In genomic region chr22:37018815-37019308, GRCh38 we compare ENCODE assay signal across 8 cellular contexts. TPM values are rescaled to one million over a fixed set of nuclear protein-coding genes. Genes with fewer than 3 reads are reported as not detected.
A peak's percentile ranks its signal among the peaks of the same experiment; 100 is the strongest.
DNase-seq lines count a peak whose midpoint lies in the region; ATAC-seq and TF ChIP-seq lines count a peak whose summit lies in the region.

No MANE protein-coding gene starts in this region.

- peaks cover 3 to 24% (median 12%) of the 10 kb centered on the region in 4 donors for H3K4me1 Mint-ChIP-seq in CD4-positive, alpha-beta memory T cell

- peak; percentile 58 for ATAC-seq in left lung

- H3K27me3 ChIP-seq in CD4-positive, alpha-beta memory T cell (ENCODE audit: insufficient read depth, low read length) = no peaks in the 10 kb centered on the region
- H3K27me3 ChIP-seq in H7 (ENCODE audit: control insufficient read depth, insufficient read depth, low read length) (no peaks in the 10 kb centered on the region), NT2/D1 (ENCODE audit: insufficient read depth, insufficient read length) (no peaks in the 10 kb centered on the region), left lung (no peaks in the 10 kb centered on the region), subcutaneous abdominal adipose tissue (ENCODE audit: control insufficient read depth in 5 of 5, insufficient read depth in 4 of 5, low read length in 5 of 5) (no peaks in the 10 kb centered on the region)

- peak in 1 of 2 donors; percentile 3 for TF ChIP-seq CTCF in left lung (IDR thresholded peaks at IDR 0.05)
- no peak for TF ChIP-seq CTCF in GM13976 (IDR thresholded peaks at IDR 0.05; ENCODE audit: borderline replicate concordance, control extremely low read depth, extremely low read depth, insufficient read depth, missing control alignments)

- POLR2A ChIA-PET in CD4-positive, alpha-beta memory T cell (lab: Charles Lee; ENCODE audit: partially characterized antibody) = interaction anchor here (0.8 to 1.7 kb wide), 2 partner anchors 243 to 466 kb away, joined by 3 to 6 read pairs; partner anchors contain the start of gene IFT27

- CTCF ChIA-PET in CD4-positive, alpha-beta memory T cell (lab: Charles Lee; ENCODE audit: partially characterized antibody) = interaction anchor here (1.2 to 1.4 kb wide), 2 partner anchors 43 to 129 kb away, joined by 3 read pairs; no protein-coding TSS in a partner anchor

- peaks cover 8% of the 10 kb centered on the region for H3K4me1 ChIP-seq in CD4-positive, alpha-beta memory T cell (ENCODE audit: insufficient read depth, low read length)
- H3K4me1 ChIP-seq in NT2/D1 (ENCODE audit: insufficient read depth, insufficient read length) = peaks cover 17% of the 10 kb centered on the region
- peaks cover 16 to 59% of the 10 kb centered on the region in 2 donors for H3K4me1 ChIP-seq in left lung
- H3K4me1 ChIP-seq in subcutaneous abdominal adipose tissue (ENCODE audit: control insufficient read depth in 5 of 5, insufficient read depth in 5 of 5, low read length in 5 of 5) = peaks cover 15 to 88% (median 77%) of the 10 kb centered on the region in 5 donors

- H3K36me3 Mint-ChIP-seq in CD4-positive, alpha-beta memory T cell = no peaks in the 10 kb centered on the region

- H3K4me3 Mint-ChIP-seq in CD4-positive, alpha-beta memory T cell = peak overlapping the region; percentile 36 to 75 (median 66)

- peaks cover 0 to 5% of the 10 kb centered on the region in 2 donors for H3K27me3 Mint-ChIP-seq in CD4-positive, alpha-beta memory T cell

- H3K9me3 ChIP-seq in CD4-positive, alpha-beta memory T cell (ENCODE audit: control insufficient read depth in 1 of 2, low read length in 2 of 2) = no peaks in the 10 kb centered on the region
- H3K9me3 ChIP-seq in NT2/D1 (ENCODE audit: insufficient read depth, low read length) (no peaks in the 10 kb centered on the region), left lung (no peaks in the 10 kb centered on the region), subcutaneous abdominal adipose tissue (ENCODE audit: control insufficient read depth in 5 of 5, low read length in 5 of 5) (no peaks in the 10 kb centered on the region)

- in situ Hi-C loops in GM13976 (cut with MboI; ENCODE audit: low sequenced_read_pairs, unreplicated experiment) = no loop called here

- H3K4me3 ChIP-seq in CD4-positive, alpha-beta memory T cell (ENCODE audit: low read length in 2 of 2) = peak overlapping the region in 1 of 2 donors; percentile 35
- H3K4me3 ChIP-seq in H7 (ENCODE audit: insufficient read depth, low read depth, low read length) (peak overlapping the region; percentile 91), NT2/D1 (ENCODE audit: insufficient read length, low read depth) (peak overlapping the region; percentile 82), left lung (peak overlapping the region; percentile 82 to 91), subcutaneous abdominal adipose tissue (ENCODE audit: low read depth in 1 of 5, low read length in 5 of 5) (peak overlapping the region; percentile 82 to 93 (median 87))

- DNase-seq in CD4-positive, alpha-beta memory T cell = no peak
- peak; percentile 88 for DNase-seq in H7
- no peak for DNase-seq in NT2/D1 (ENCODE audit: low read depth, low spot score)
- peak; percentile 19 for DNase-seq in dedifferentiated amniotic fluid mesenchymal stem cell (ENCODE audit: extremely low spot score)
- peak; percentile 72 to 89 for DNase-seq in left lung
- no peak for DNase-seq in GM13976 (ENCODE audit: low spot score)
- no peak for DNase-seq in NCI-H2107 (lab: John Stamatoyannopoulos, UW)

- no peaks in the 10 kb centered on the region for H3K9me3 Mint-ChIP-seq in CD4-positive, alpha-beta memory T cell

- no peaks in the 10 kb centered on the region for H3K36me3 ChIP-seq in CD4-positive, alpha-beta memory T cell (ENCODE audit: insufficient read depth, low read length)
- H3K36me3 ChIP-seq in H7 (replicated peaks; ENCODE audit: control insufficient read depth, insufficient read depth, low read length) (peaks cover 4% of the 10 kb centered on the region), NT2/D1 (ENCODE audit: insufficient read depth, insufficient read length, low read length) (peaks cover 34% of the 10 kb centered on the region), left lung (peaks cover 0 to 10% of the 10 kb centered on the region in 2 donors), subcutaneous abdominal adipose tissue (ENCODE audit: control insufficient read depth in 5 of 5, insufficient read depth in 5 of 5, low read length in 5 of 5) (peaks cover 0 to 8% (median 0%) of the 10 kb centered on the region in 5 donors)

- peak overlapping the region; percentile 35 for H3K27ac ChIP-seq in CD4-positive, alpha-beta memory T cell (ENCODE audit: low read depth, low read length)
- H3K27ac ChIP-seq in left lung (peak overlapping the region; percentile 83 to 85), subcutaneous abdominal adipose tissue (ENCODE audit: low read depth, low read length) (peak overlapping the region; percentile 75)

- intact Hi-C loops in CD4-positive, alpha-beta memory T cell (cut with micrococcal nuclease) = no loop called here
- intact Hi-C loops in left lung (cut with DNase I) = no loop called here

- peak overlapping the region in 2 of 7 donors; percentile 46 to 70 for H3K27ac Mint-ChIP-seq in CD4-positive, alpha-beta memory T cell

- H3K9ac ChIP-seq in NT2/D1 (ENCODE audit: insufficient read length, low read depth) = peak overlapping the region; percentile 91
- peak overlapping the region in 4 of 5 donors; percentile 54 to 80 (median 76) for H3K9ac ChIP-seq in subcutaneous abdominal adipose tissue (ENCODE audit: low read length in 5 of 5)

RNA-seq across cellular contexts. Expression of gene TST, which starts 0.4 kb away (rescaled TPM):
- total RNA-seq in CD4-positive, alpha-beta memory T cell = under 1 TPM; 0.29 to 0.58 TPM
- 1 to 10 TPM in 1 of 2 donors, under 1 TPM in 1; 0.34 to 1.4 TPM for polyA plus RNA-seq in CD4-positive, alpha-beta memory T cell
- total RNA-seq in H7 (2014; rRNA removed; shearing (Covaris generic)) = 39.9 and 45.7 TPM in 2 replicates
- 10 to 100 TPM; 37.7 to 52.0 TPM for total RNA-seq in left lung

RNA-seq across cellular contexts. Expression of gene MPST, which starts 0.7 kb away (rescaled TPM):
- 1 to 10 TPM; 3.7 to 5.2 TPM for total RNA-seq in CD4-positive, alpha-beta memory T cell
- 1 to 10 TPM; 6.1 to 7.4 TPM for polyA plus RNA-seq in CD4-positive, alpha-beta memory T cell
- total RNA-seq in H7 (2014; rRNA removed; shearing (Covaris generic)) = 188 and 201 TPM in 2 replicates
- total RNA-seq in left lung = 10 to 100 TPM; 56.2 to 63.1 TPM

RNA-seq across cellular contexts. Expression of gene KCTD17, which starts 32.7 kb away (rescaled TPM):
- total RNA-seq in CD4-positive, alpha-beta memory T cell = 10 to 100 TPM; 32.3 to 33.4 TPM
- polyA plus RNA-seq in CD4-positive, alpha-beta memory T cell = 10 to 100 TPM in 1 of 2 donors, 1 to 10 TPM in 1; 9.0 to 13.2 TPM
- 29.5 and 31.1 TPM in 2 replicates for total RNA-seq in H7 (2014; rRNA removed; shearing (Covaris generic))
- total RNA-seq in left lung = 10 to 100 TPM; 20.5 to 22.2 TPM

Comparison
In these comparisons a context has a peak if more than half of its experiments do, and no peak if none do; other contexts are left out.
1. DNase-seq: peak in H7 (single experiment), dedifferentiated amniotic fluid mesenchymal stem cell (single experiment) and left lung (2 of 2); none in CD4-positive, alpha-beta memory T cell (0 of 5), NT2/D1 (single experiment), GM13976 (single experiment) and NCI-H2107 (single experiment).
2. RNA of gene TST, which starts 0.4 kb away (total RNA-seq): 37.7 to 52.0 TPM in left lung and 39.9 to 45.7 TPM in H7; 0.29 to 0.58 TPM in CD4-positive, alpha-beta memory T cell; every median in the first group is over 10 times any median in the second.
3. RNA of gene MPST, which starts 0.7 kb away (total RNA-seq): 188 to 201 TPM in H7 and 56.2 to 63.1 TPM in left lung; 3.7 to 5.2 TPM in CD4-positive, alpha-beta memory T cell; every median in the first group is over 4 times any median in the second.
4. Peak in every context shown above with its lines, with median percentiles within 50 percentile points of each other: H3K27ac ChIP-seq.